25 cellular contexts compared by ENCODE assay signal in genomic region chr11:64734786-64735761, GRCh38. TPM values are rescaled to one million over a fixed set of nuclear protein-coding genes. Genes with fewer than 3 reads are reported as not detected.
DNase-seq lines count a peak whose midpoint lies in the region; ATAC-seq and TF ChIP-seq lines count a peak whose summit lies in the region.
"Had no signal": no experiment of that assay in that cellular context is flagged by ENCODE, and none has a peak within 500 bp of the region (broad histone marks: within the 10 kb centered on the region; RNA-seq: fewer than 3 reads in every experiment).

No MANE protein-coding gene starts in this region.

- DNase-seq in left ventricle myocardium superior (no peak), left cardiac atrium (no peak), endothelial cell (ENCODE audit: low spot score) (no peak), neuronal stem cell (ENCODE audit: low spot score) (no peak), Peyer's patch (no peak)
- DNase-seq: activated CD4-positive, alpha-beta T cell treated with anti-CD3 and anti-CD28 coated beads, Interleukin-2, amount 50 U/mL, for 48 hours; activated naive CD8-positive, alpha-beta T cell treated with anti-CD3 and anti-CD28 coated beads, Interleukin-2, amount 10 ng/mL, durations not matched to agents 7 days and 5 days; activated T-cell treated with anti-CD3 and anti-CD28 coated beads for 4 hours; body of pancreas; CD8-positive, alpha-beta memory T cell; colonic mucosa; DMS79; endodermal cell; GM23248; NCI-H1417 treated with DMSO at 0.1 percent for 48 hours; NCI-H748 treated with DMSO at 0.1 percent for 48 hours; stomach; T-helper 2 cell; transverse colon had no signal

- TF ChIP-seq CTCF in endothelial cell (IDR thresholded peaks at IDR 0.05; ENCODE audit: unreplicated experiment) (no peak), Peyer's patch (IDR thresholded peaks at IDR 0.05) (no peak)

- H3K4me3 Mint-ChIP-seq in endothelial cell (ENCODE audit: unreplicated experiment), result no peak overlapping the region
- H3K4me3 Mint-ChIP-seq: activated naive CD8-positive, alpha-beta T cell treated with anti-CD3 and anti-CD28 coated beads, Interleukin-2, amount 10 ng/mL, durations not matched to agents 7 days and 5 days; endodermal cell had no signal

- H3K27me3 ChIP-seq in neuronal stem cell (ENCODE audit: control insufficient read depth in 3 of 3, insufficient read depth in 3 of 3, low read depth in 1 of 3, low read length in 3 of 3) (peaks cover 0 to 5% (median 0%) of the 10 kb centered on the region in 3 experiments), Peyer's patch (no peaks in the 10 kb centered on the region)
- H3K27me3 ChIP-seq: body of pancreas, colonic mucosa, pancreas had no signal

- no peak overlapping the region for H3K27ac ChIP-seq in neuronal stem cell (replicated peaks; ENCODE audit: low read length)
- H3K27ac ChIP-seq in Peyer's patch, result no peak overlapping the region
- H3K27ac ChIP-seq: body of pancreas, colonic mucosa, GM23248, HL-60, pancreas, stomach, transverse colon, VCaP had no signal

- no peak overlapping the region for H3K4me2 ChIP-seq in neuronal stem cell (ENCODE audit: insufficient read depth, low read length, poor library complexity, severe bottlenecking)

- H3K18ac ChIP-seq in neuronal stem cell (ENCODE audit: low read length), result no peak overlapping the region

- no peaks in the 10 kb centered on the region for H3K79me1 ChIP-seq in neuronal stem cell (ENCODE audit: low read depth, low read length)

- H3K9me3 ChIP-seq in neuronal stem cell (replicated peaks in 1 of 2; ENCODE audit: control insufficient read depth in 2 of 2, insufficient read depth in 1 of 2, low read depth in 1 of 2, low read length in 2 of 2) (peaks cover 0 to under 1% of the 10 kb centered on the region in 2 donors), Peyer's patch (no peaks in the 10 kb centered on the region)
- H3K9me3 ChIP-seq: body of pancreas, colonic mucosa, pancreas, stomach, transverse colon had no signal

- no peak overlapping the region for H4K91ac ChIP-seq in neuronal stem cell (ENCODE audit: low read depth, low read length, poor library complexity)

- no peaks in the 10 kb centered on the region for H3K27me3 Mint-ChIP-seq in endothelial cell (ENCODE audit: unreplicated experiment)
- H3K27me3 Mint-ChIP-seq: activated naive CD8-positive, alpha-beta T cell treated with anti-CD3 and anti-CD28 coated beads, Interleukin-2, amount 10 ng/mL, durations not matched to agents 7 days and 5 days had no signal

- H2AK5ac ChIP-seq in neuronal stem cell (ENCODE audit: low read depth, low read length), result no peak overlapping the region

- H3K27ac Mint-ChIP-seq in endothelial cell (ENCODE audit: unreplicated experiment), result peak overlapping the region; percentile 13
- H3K27ac Mint-ChIP-seq: activated naive CD8-positive, alpha-beta T cell treated with anti-CD3 and anti-CD28 coated beads, Interleukin-2, amount 10 ng/mL, durations not matched to agents 7 days and 5 days; endodermal cell had no signal

- no peak overlapping the region for H2BK120ac ChIP-seq in neuronal stem cell (ENCODE audit: low read depth, low read length)

- intact Hi-C loops in left ventricle myocardium superior (cut with micrococcal nuclease), result no loop called here
- intact Hi-C loops in left cardiac atrium (cut with DNase I), result no loop called here

- peak overlapping the region; percentile 44 for H2BK15ac ChIP-seq in neuronal stem cell (ENCODE audit: low read length)

- no peaks in the 10 kb centered on the region for H3K9me3 Mint-ChIP-seq in endothelial cell (ENCODE audit: unreplicated experiment)
- H3K9me3 Mint-ChIP-seq: activated naive CD8-positive, alpha-beta T cell treated with anti-CD3 and anti-CD28 coated beads, Interleukin-2, amount 10 ng/mL, durations not matched to agents 7 days and 5 days; CD8-positive, alpha-beta memory T cell; endodermal cell had no signal

- no peak overlapping the region for H2AFZ ChIP-seq in neuronal stem cell (ENCODE audit: low read length)
- H2AFZ ChIP-seq: GM23248 had no signal

- H3K9ac ChIP-seq in neuronal stem cell (ENCODE audit: low read depth, low read length, poor library complexity), result peak overlapping the region; percentile 0
- H3K9ac ChIP-seq: GM23248 had no signal

- H3K14ac ChIP-seq in neuronal stem cell (ENCODE audit: low read length), result no peak overlapping the region

- H3K4ac ChIP-seq in neuronal stem cell (ENCODE audit: low read length), result no peak overlapping the region

- WGBS in neuronal stem cell (ENCODE audit: extremely low coverage in 2 of 2, insufficient read length in 2 of 2, insufficient replicate concordance in 1 of 2), 2 donors, result no CpG with 5 or more reads among the region's 23 CpGs

- no peaks in the 10 kb centered on the region for H3K36me3 ChIP-seq in neuronal stem cell (replicated peaks in 1 of 2; ENCODE audit: control insufficient read depth in 2 of 2, insufficient read depth in 2 of 2, low read length in 2 of 2)
- H3K36me3 ChIP-seq in Peyer's patch, result no peaks in the 10 kb centered on the region
- H3K36me3 ChIP-seq: colonic mucosa, pancreas, transverse colon had no signal

- H3K4me3 ChIP-seq in neuronal stem cell (ENCODE audit: low read length in 2 of 2) (no peak overlapping the region), Peyer's patch (no peak overlapping the region)
- H3K4me3 ChIP-seq: body of pancreas, colonic mucosa, GM23248, pancreas, stomach, transverse colon had no signal

- no peak for TF ChIP-seq POLR2A in Peyer's patch (IDR thresholded peaks at IDR 0.05)

- ATAC-seq in left ventricle myocardium superior, result peak; percentile 11
- ATAC-seq in left cardiac atrium, result no peak
- ATAC-seq in HG03521 (IDR thresholded peaks at IDR 0.05; ENCODE audit: unreplicated experiment), result no peak
- no peak for ATAC-seq in HG02798 (IDR thresholded peaks at IDR 0.05; ENCODE audit: poor library complexity, unreplicated experiment)
- ATAC-seq: body of pancreas, pancreas had no signal

- H3K4me1 ChIP-seq in neuronal stem cell (ENCODE audit: control insufficient read depth in 2 of 2, insufficient read depth in 1 of 2, low read depth in 1 of 2, low read length in 2 of 2) (peaks cover 5% of the 10 kb centered on the region in 2 donors), Peyer's patch (no peaks in the 10 kb centered on the region)
- H3K4me1 ChIP-seq: body of pancreas, colonic mucosa, pancreas had no signal

- peaks cover 13% of the 10 kb centered on the region for H3K4me1 Mint-ChIP-seq in endothelial cell (ENCODE audit: unreplicated experiment)

- no peak overlapping the region for H3K23ac ChIP-seq in neuronal stem cell (ENCODE audit: low read depth, low read length, poor library complexity)

- H2BK5ac ChIP-seq in neuronal stem cell (ENCODE audit: low read length), result no peak overlapping the region

- H2BK12ac ChIP-seq in neuronal stem cell (ENCODE audit: low read length), result no peak overlapping the region

- peaks cover 32% of the 10 kb centered on the region for H3K36me3 Mint-ChIP-seq in endothelial cell (ENCODE audit: low read depth, unreplicated experiment)

- no peak overlapping the region for H4K8ac ChIP-seq in neuronal stem cell (ENCODE audit: low read depth, low read length)

RNA-seq across cellular contexts. Expression of gene RASGRP2, which starts 8.9 kb away (rescaled TPM):
- total RNA-seq in left ventricle myocardium superior, result 44.5 TPM
- total RNA-seq in left cardiac atrium, result 10 to 100 TPM; 25.3 to 37.1 TPM
- 139 TPM for total RNA-seq in endothelial cell (ENCODE audit: unreplicated experiment)
- 1.3 TPM for polyA plus RNA-seq in neuronal stem cell (2013, experiment 1 of 2)
- 1.4 TPM for polyA plus RNA-seq in neuronal stem cell (2013, experiment 2 of 2)
- total RNA-seq in Peyer's patch, result 100 to 1,000 TPM in 1 of 4 donors, 10 to 100 TPM in 3; 11.5 to 210 (median 16.0) TPM
- total RNA-seq: GM23248, SK-MEL-5 had no signal

RNA-seq across cellular contexts. Expression of gene NRXN2, which starts 12.1 kb away (rescaled TPM):
- total RNA-seq in left ventricle myocardium superior (0.97 TPM), left cardiac atrium (1 to 10 TPM; 3.9 to 4.0 TPM), endothelial cell (ENCODE audit: unreplicated experiment) (11.5 TPM), Peyer's patch (1 to 10 TPM; 1.6 to 4.2 (median 3.0) TPM)
- 33.3 TPM for polyA plus RNA-seq in neuronal stem cell (2013, experiment 1 of 2)
- polyA plus RNA-seq in neuronal stem cell (2013, experiment 2 of 2), result 33.6 TPM
- polyA plus RNA-seq: CD8-positive, alpha-beta memory T cell had no signal

RNA-seq across cellular contexts. Expression of gene PYGM, which starts 24.7 kb away (rescaled TPM):
- total RNA-seq in left ventricle myocardium superior, result 175 TPM
- total RNA-seq in left cardiac atrium, result 10 to 100 TPM; 31.3 to 48.6 TPM
- total RNA-seq in endothelial cell (ENCODE audit: unreplicated experiment), result 0.26 TPM
- 1.3 TPM for polyA plus RNA-seq in neuronal stem cell (2013, experiment 1 of 2)
- polyA plus RNA-seq in neuronal stem cell (2013, experiment 2 of 2), result 1.3 TPM
- 1 to 10 TPM in 3 of 4 donors, not detected in 1; 2.4 to 5.0 (median 2.5) TPM for total RNA-seq in Peyer's patch
- total RNA-seq: GM23248 had no signal
- polyA plus RNA-seq: GM23248 had no signal

RNA-seq across cellular contexts. Expression of gene SF1, which starts 43.3 kb away (rescaled TPM):
- 191 TPM for total RNA-seq in left ventricle myocardium superior
- 100 to 1,000 TPM; 154 to 208 TPM for total RNA-seq in left cardiac atrium
- total RNA-seq in endothelial cell (ENCODE audit: unreplicated experiment), result 322 TPM
- 214 TPM for polyA plus RNA-seq in neuronal stem cell (2013, experiment 1 of 2)
- polyA plus RNA-seq in neuronal stem cell (2013, experiment 2 of 2), result 215 TPM
- total RNA-seq in Peyer's patch, result 100 to 1,000 TPM; 247 to 621 (median 392) TPM

Comparison
In these comparisons a context has a peak if more than half of its experiments do, and no peak if none do; other contexts are left out.
1. RNA of gene PYGM, which starts 24.7 kb away (total RNA-seq): 175 TPM in left ventricle myocardium superior (single experiment) and 31.3 to 48.6 TPM in left cardiac atrium; 2.4 to 5.0 TPM in Peyer's patch and 0.26 TPM in endothelial cell (single experiment); every median in the first group is over 4 times any median in the second.